Comparison of ENCODE assay signal across 9 cellular contexts in the genomic region with DNA sequence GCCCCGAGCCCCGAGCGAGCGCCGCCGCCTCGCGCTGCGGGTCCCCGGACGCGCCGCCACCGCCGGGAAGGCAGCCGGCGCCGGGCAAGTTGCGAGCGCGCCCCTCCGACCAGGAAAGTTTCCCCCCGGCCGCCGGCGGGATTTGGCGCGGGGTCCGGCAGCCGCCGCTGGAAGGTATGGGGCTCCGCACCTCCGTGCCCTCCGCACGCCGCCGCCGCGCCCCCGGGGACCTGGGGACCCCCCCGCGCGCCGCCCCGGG. TPM values are rescaled to one million over a fixed set of nuclear protein-coding genes. Genes with fewer than 3 reads are reported as not detected.
DNase-seq lines count a peak whose midpoint lies in the region; ATAC-seq, FAIRE-seq and TF ChIP-seq lines count a peak whose summit lies in the region.
"Had no signal": no experiment of that assay in that cellular context is flagged by ENCODE, and none has a peak within 500 bp of the region (broad histone marks: within the 10 kb centered on the region; RNA-seq: fewer than 3 reads in every experiment).

No MANE protein-coding gene starts in this region.

- H2BK5ac ChIP-seq in H1 (ENCODE audit: low read depth, low read length): no peak overlapping the region

- no peak for ATAC-seq in GM18870 (IDR thresholded peaks at IDR 0.05; ENCODE audit: unreplicated experiment)

- H3K79me1 ChIP-seq in H1 (ENCODE audit: low read depth, low read length): no peaks in the 10 kb centered on the region; the same call in 1 of the 2 replicates

- no peak for FAIRE-seq in H1 (lab: Jason Lieb, UNC)
- FAIRE-seq: urothelium cell line had no signal

- no peak overlapping the region for H4K5ac ChIP-seq in H1 (ENCODE audit: insufficient read length, low read depth, low read length)

- WGBS in H1 (ENCODE audit: extremely low coverage in 1 of 2, insufficient coverage in 1 of 2, insufficient read length in 1 of 2, insufficient replicate concordance in 2 of 2, low coverage in 1 of 2, low lambda C conversion rate in 2 of 2, missing lambda C conversion rate in 1 of 2), 2 experiments: no CpG with 5 or more reads among the region's 45 CpGs
- WGBS in ovary, 3 donors: 0 to 1% (median 1%) methylated on average over 9 to 45 of the region's 45 CpGs

- H4K91ac ChIP-seq in H1 (replicated peaks; ENCODE audit: insufficient read length, low read length): no peak overlapping the region

- no peak for TF ChIP-seq RAD21 in H1 (IDR thresholded peaks at IDR 0.05 in 1 of 2, conservative IDR thresholded peaks at IDR 0.05 in 1 of 2; ENCODE audit: low read depth in 2 of 2, low read length in 2 of 2)

- H4K20me1 ChIP-seq in BLaER1 treated with 17β-estradiol and CSF1 and Interleukin-3, amounts not matched to agents 10 nM and 100 nM: peaks cover 0 to 20% (median 0%) of the 10 kb centered on the region in 11 experiments; a peak in 11 of 22 replicates
- H4K20me1 ChIP-seq in H1 (replicated peaks in 1 of 2; ENCODE audit: control insufficient read depth in 1 of 2, insufficient read depth in 2 of 2, low read length in 2 of 2): peaks cover 3 to 9% of the 10 kb centered on the region in 2 experiments

- TF ChIP-seq EP300 in H1 (IDR thresholded peaks at IDR 0.05; ENCODE audit: borderline replicate concordance in 1 of 2, low read depth in 2 of 2, low read length in 2 of 2): no peak
- no peak for TF ChIP-seq EP300 in ovary (IDR thresholded peaks at IDR 0.05)

- no peak overlapping the region for H2BK120ac ChIP-seq in H1 (replicated peaks; ENCODE audit: low read depth, low read length)

- CTCF ChIA-PET in H1 (lab: Charles Lee; ENCODE audit: partially characterized antibody): interaction anchor here (0.7 to 3.3 kb wide), 3 partner anchors 27 to 105 kb away, joined by 3 to 16 read pairs (median 5); no protein-coding TSS in a partner anchor

- no peak overlapping the region for H4K8ac ChIP-seq in H1 (ENCODE audit: extremely low read depth, insufficient read depth, low read length)

- H2BK20ac ChIP-seq in H1 (ENCODE audit: low read length): no peak overlapping the region

- DNase-seq in H1 (ENCODE audit: low read depth in 1 of 2, low spot score in 2 of 2): peak in 1 of 2 experiments; percentile 58
- DNase-seq in ovary: no peak
- DNase-seq in cerebellar cortex (ENCODE audit: low spot score): no peak
- DNase-seq in ecto neural progenitor cell (ENCODE audit: low spot score): no peak
- DNase-seq in NCI-H446 treated with DMSO at 0.1 percent for 48 hours (lab: John Stamatoyannopoulos, UW): no peak

- no peak overlapping the region for H3K4ac ChIP-seq in H1 (replicated peaks; ENCODE audit: insufficient read length, low read depth, low read length)

- H3K14ac ChIP-seq in H1 (ENCODE audit: insufficient read length): no peak overlapping the region

- no peaks in the 10 kb centered on the region for H3K79me2 ChIP-seq in H1 (ENCODE audit: control insufficient read depth in 1 of 2, insufficient read depth in 2 of 2, low read length in 2 of 2)

- no peak overlapping the region for H2AK5ac ChIP-seq in H1 (ENCODE audit: low read depth, low read length)

- H3K4me1 ChIP-seq in BLaER1 treated with 17β-estradiol and CSF1 and Interleukin-3, amounts not matched to agents 10 nM and 100 nM: peaks cover 14 to 32% (median 22%) of the 10 kb centered on the region in 10 experiments; a peak in 19 of 20 replicates
- peaks cover 52% of the 10 kb centered on the region for H3K4me1 ChIP-seq in HUES6 (ENCODE audit: control insufficient read depth, insufficient read depth, low read length)
- H3K4me1 ChIP-seq in H1 (replicated peaks in 1 of 4; ENCODE audit: control insufficient read depth in 3 of 4, insufficient read depth in 4 of 4, low read length in 3 of 4): peaks cover 24 to 41% (median 25%) of the 10 kb centered on the region in 4 experiments
- peaks cover 6% of the 10 kb centered on the region for H3K4me1 ChIP-seq in ovary (ENCODE audit: insufficient read depth)

- H3K9ac ChIP-seq in BLaER1 treated with 17β-estradiol and CSF1 and Interleukin-3, amounts not matched to agents 10 nM and 100 nM: peak overlapping the region; percentile 38 to 75 (median 65); a peak in 20 of 22 replicates
- H3K9ac ChIP-seq in HUES6 (ENCODE audit: low read length): peak overlapping the region; percentile 75
- H3K9ac ChIP-seq in H1 (replicated peaks in 1 of 4; ENCODE audit: extremely low read depth in 1 of 4, low read depth in 3 of 4, low read length in 3 of 4): no peak overlapping the region

- H3K27ac ChIP-seq in BLaER1 treated with 17β-estradiol and CSF1 and Interleukin-3, amounts not matched to agents 10 nM and 100 nM: no peak overlapping the region; a peak in 1 of 22 replicates
- H3K27ac ChIP-seq in HUES6 (ENCODE audit: low read depth, low read length) (peak overlapping the region; percentile 63; the same call in 1 of the 2 replicates), H1 (ENCODE audit: low read depth, low read length) (no peak overlapping the region), ovary (peak overlapping the region; percentile 43 to 72)

- H3K36me3 ChIP-seq in BLaER1 treated with 17β-estradiol and CSF1 and Interleukin-3, amounts not matched to agents 10 nM and 100 nM: no peaks in the 10 kb centered on the region
- H3K36me3 ChIP-seq in HUES6 (ENCODE audit: control insufficient read depth, insufficient read depth, low read length): no peaks in the 10 kb centered on the region
- H3K36me3 ChIP-seq in H1 (ENCODE audit: control insufficient read depth in 2 of 4, insufficient read depth in 4 of 4, low read length in 3 of 4): no peaks in the 10 kb centered on the region
- H3K36me3 ChIP-seq in ovary: no peaks in the 10 kb centered on the region

- H3K18ac ChIP-seq in H1 (ENCODE audit: extremely low read depth, low read length): no peak overlapping the region

- H2BK15ac ChIP-seq in H1 (ENCODE audit: low read length): no peak overlapping the region

- H3K27me3 ChIP-seq in BLaER1 treated with 17β-estradiol and CSF1 and Interleukin-3, amounts not matched to agents 10 nM and 100 nM: peaks cover 49 to 62% (median 56%) of the 10 kb centered on the region in 11 experiments
- H3K27me3 ChIP-seq in HUES6 (ENCODE audit: control insufficient read depth, insufficient read depth, low read length) (peaks cover 36% of the 10 kb centered on the region), H1 (replicated peaks in 1 of 4; ENCODE audit: control insufficient read depth in 3 of 4, extremely low read depth in 1 of 4, insufficient read depth in 3 of 4, low read length in 3 of 4) (peaks cover 26 to 61% (median 54%) of the 10 kb centered on the region in 4 experiments), ovary (no peaks in the 10 kb centered on the region)

- H3K23me2 ChIP-seq in H1 (ENCODE audit: low read depth, low read length): peaks cover 8% of the 10 kb centered on the region

- no peak overlapping the region for H2AFZ ChIP-seq in H1 (ENCODE audit: low read length)

- H3K4me2 ChIP-seq in BLaER1 treated with 17β-estradiol and CSF1 and Interleukin-3, amounts not matched to agents 10 nM and 100 nM: peak overlapping the region; percentile 99 to 100 (median 100)
- peak overlapping the region; percentile 32 to 95 for H3K4me2 ChIP-seq in H1 (ENCODE audit: insufficient read depth in 1 of 2, low read depth in 2 of 2, low read length in 2 of 2)

- TF ChIP-seq CTCF in H1 (IDR thresholded peaks at IDR 0.05; ENCODE audit: control extremely low read depth in 1 of 3, insufficient read depth in 1 of 3, low read depth in 1 of 3, low read length in 3 of 3) (no peak), ovary (IDR thresholded peaks at IDR 0.05) (no peak)

- no peak overlapping the region for H3K23ac ChIP-seq in H1 (ENCODE audit: insufficient read length)

- no peak for TF ChIP-seq POLR2A in H1 (IDR thresholded peaks at IDR 0.05; ENCODE audit: control extremely low read depth in 1 of 2, low read depth in 2 of 2, low read length in 2 of 2)
- no peak for TF ChIP-seq POLR2A in ovary (IDR thresholded peaks at IDR 0.05)

- intact Hi-C loops in ovary (cut with DNase I): loop anchor here (5.0 to 10.0 kb wide), 7 partner anchors 102 to 185 kb away; no protein-coding TSS in a partner anchor

- no peak overlapping the region for H2BK12ac ChIP-seq in H1 (ENCODE audit: low read depth, low read length)

- no peak overlapping the region for H3K56ac ChIP-seq in H1 (replicated peaks; ENCODE audit: insufficient read length, low read depth, low read length)

- H3K9me3 ChIP-seq in BLaER1 treated with 17β-estradiol and CSF1 and Interleukin-3, amounts not matched to agents 10 nM and 100 nM (replicated peaks in 1 of 11): no peaks in the 10 kb centered on the region
- no peaks in the 10 kb centered on the region for H3K9me3 ChIP-seq in HUES6 (ENCODE audit: control insufficient read depth, insufficient read depth, low read depth, low read length)
- H3K9me3 ChIP-seq in H1 (ENCODE audit: insufficient read depth in 2 of 2, low read depth in 1 of 2, low read length in 1 of 2): no peaks in the 10 kb centered on the region
- no peaks in the 10 kb centered on the region for H3K9me3 ChIP-seq in ovary

- peak overlapping the region; percentile 56 to 75 (median 66) for H3K4me3 ChIP-seq in BLaER1 treated with 17β-estradiol and CSF1 and Interleukin-3, amounts not matched to agents 10 nM and 100 nM
- peak overlapping the region; percentile 74 for H3K4me3 ChIP-seq in HUES6 (ENCODE audit: low read depth, low read length)
- peak overlapping the region; percentile 14 to 73 (median 50); a peak in 7 of 8 replicates for H3K4me3 ChIP-seq in H1 (ENCODE audit: extremely low read depth in 1 of 4, insufficient read depth in 2 of 4, low read depth in 3 of 4, low read length in 4 of 4)
- H3K4me3 ChIP-seq in ovary: peak overlapping the region; percentile 55

- POLR2A ChIA-PET in H1 (lab: Charles Lee; ENCODE audit: partially characterized antibody): interaction anchor here (1.4 kb wide), 1 partner anchor 104 kb away, joined by 5 read pairs; no protein-coding TSS in a partner anchor

TF ChIP-seq in H1, 55 proteins besides CTCF, POLR2A, EP300 and RAD21 (continues in another document):
- TF ChIP-seq KDM4A (IDR thresholded peaks at IDR 0.05; ENCODE audit: low read depth, low read length, severe bottlenecking) (peak; percentile 49), CBX5 (IDR thresholded peaks at IDR 0.05; ENCODE audit: low read depth, low read length) (no peak)
- TF ChIP-seq, protein P1, sequence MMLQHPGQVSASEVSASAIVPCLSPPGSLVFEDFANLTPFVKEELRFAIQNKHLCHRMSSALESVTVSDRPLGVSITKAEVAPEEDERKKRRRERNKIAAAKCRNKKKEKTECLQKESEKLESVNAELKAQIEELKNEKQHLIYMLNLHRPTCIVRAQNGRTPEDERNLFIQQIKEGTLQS (IDR thresholded peaks at IDR 0.05; ENCODE audit: insufficient read depth, low read depth, low read length): no peak

RNA-seq across cellular contexts. Expression of gene TSPAN18, which starts 0.3 kb away (rescaled TPM):
- total RNA-seq in H1 (2021; fragmentation: NEBNext Ultra II Directional; extraction: Animal tissue kit (Norgen Biotek cat#: 25700)): 8.8 and 10.2 TPM in 2 replicates
- polyA plus RNA-seq in H1 (2011; rRNA removed) (5.2 and 7.0 TPM in 2 replicates), ovary (10 to 100 TPM; 11.6 to 35.3 TPM)
- polyA plus RNA-seq in H1 (2011; cell fraction: cytosol; rRNA removed): 2.8 TPM
- polyA plus RNA-seq in H1 (2011; cell fraction: nucleus; rRNA removed): 5.7 TPM
- polyA plus RNA-seq in H1 (2012, experiment 1 of 2): 9.6 to 10.3 TPM (median 10.0 TPM) in 4 replicates
- polyA plus RNA-seq in H1 (2012, experiment 2 of 2): 8.6 TPM
- polyA plus RNA-seq in H1 (2013, experiment 1 of 2): 14.5 TPM
- polyA plus RNA-seq in H1 (2013, experiment 2 of 2): 15.6 TPM
- polyA minus RNA-seq in H1 (2011; rRNA and poly(A)+ RNA removed): 4.0 and 5.8 TPM in 2 replicates
- 2.6 TPM for polyA minus RNA-seq in H1 (2011; cell fraction: cytosol; rRNA and poly(A)+ RNA removed)
- polyA minus RNA-seq in H1 (2011; cell fraction: nucleus; rRNA and poly(A)+ RNA removed): 6.3 TPM
- total RNA-seq in ovary: 10 to 100 TPM in 4 of 7 donors, 1 to 10 TPM in 3; 2.1 to 25.1 (median 14.4) TPM

Comparison
In these comparisons a context has a peak if more than half of its experiments do, and no peak if none do; other contexts are left out.
1. H3K27ac ChIP-seq: peak in HUES6 (single experiment) and ovary (2 of 2); none in BLaER1 treated with 17β-estradiol and CSF1 and Interleukin-3, amounts not matched to agents 10 nM and 100 nM (0 of 11) and H1 (single experiment).
2. H3K9ac ChIP-seq: peak in BLaER1 treated with 17β-estradiol and CSF1 and Interleukin-3, amounts not matched to agents 10 nM and 100 nM (11 of 11) and HUES6 (single experiment); none in H1 (0 of 4).
3. Peak in every context shown above with its lines, with median percentiles within 50 percentile points of each other: H3K4me3 ChIP-seq.